ENCODE assay signal across 31 cellular contexts in the genomic region with DNA sequence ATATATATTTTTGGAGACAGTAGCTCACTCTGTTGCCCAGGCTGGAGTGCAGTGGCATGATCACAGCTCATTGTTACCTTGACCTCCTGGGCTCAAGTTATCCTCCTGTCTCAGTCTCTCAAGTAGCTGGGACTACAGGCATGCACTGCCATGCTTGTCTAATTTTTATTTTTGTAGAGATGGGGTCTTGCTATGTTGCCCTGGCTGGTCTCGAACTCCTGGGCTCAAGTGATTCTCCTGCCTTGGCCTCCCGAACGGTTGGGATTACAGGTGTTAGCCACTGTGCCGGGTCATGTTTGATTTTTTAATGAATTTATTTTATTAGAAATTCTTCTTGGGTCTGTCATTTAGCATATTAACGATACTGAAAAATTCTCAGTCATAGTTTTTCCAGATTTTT.
"Had no signal": no experiment of that assay in that cellular context is flagged by ENCODE, and none has a peak within 500 bp of the region (broad histone marks: within the 10 kb centered on the region; RNA-seq: fewer than 3 reads in every experiment).

No MANE protein-coding gene starts in this region.

- H3K9ac ChIP-seq: parathyroid adenoma had no signal

- H3K79me2 ChIP-seq: parathyroid adenoma had no signal

- H3K4me3 Mint-ChIP-seq: naive thymus-derived CD8-positive, alpha-beta T cell; natural killer cell treated with Interleukin-12 subunit alpha and Interleukin-12 subunit beta and Interleukin-15 and Interleukin-18, amount 100 ng/mL, for 72 hours; nephron progenitor cell; neural crest cell; stimulated activated effector memory CD8-positive, alpha-beta T cell treated with anti-CD3 and anti-CD28 coated beads, Interleukin-12 subunit alpha, Interleukin-12 subunit beta, amount 100 ng/mL, for 72 hours; stimulated activated naive B cell treated with anti-CD40 and anti-IgM and Interleukin-4, amounts not matched to agents 10 μg/mL and 1 μg/mL and 100 μg/mL, for 72 hours; stimulated activated naive CD8-positive, alpha-beta T cell treated with anti-CD3 and anti-CD28 coated beads, Interleukin-15, Interleukin-2, amounts not matched to agents 100 ng/mL and 50 ng/mL, for 24 hours had no signal

- H2AFZ ChIP-seq: parathyroid adenoma had no signal

- FAIRE-seq: small intestine, urothelium cell line had no signal

- DNase-seq: naive thymus-derived CD8-positive, alpha-beta T cell; nephron progenitor cell; nucleus accumbens; ovary; posterior cingulate gyrus; psoas muscle; right cardiac atrium; right lobe of liver; sigmoid colon; small intestine; stimulated activated CD4-positive, alpha-beta T cell treated with anti-CD3 and anti-CD28 coated beads, Interleukin-15, amount 100 ng/mL, for 24 hours; stimulated activated CD4-positive, alpha-beta T cell treated with anti-CD3 and anti-CD28 coated beads, Interleukin-2, amount 100 ng/mL, for 24 hours; stimulated activated CD4-positive, alpha-beta T cell treated with anti-CD3 and anti-CD28 coated beads, Interleukin-2, amount 100 ng/mL, for 48 hours; stimulated activated CD4-positive, alpha-beta T cell treated with anti-CD3 and anti-CD28 coated beads, Interleukin-4, amount 100 ng/mL, for 24 hours; stimulated activated naive B cell treated with anti-CD40 and anti-IgM and Interleukin-4, amounts not matched to agents 10 μg/mL and 1 μg/mL and 100 μg/mL, for 72 hours; stimulated activated naive CD4-positive, alpha-beta T cell treated with Interleukin-2 at 50 U/mL for 16 hours; stomach; thyroid gland; trophoblast cell; upper lobe of left lung had no signal

- H3K27ac ChIP-seq: neutrophil, ovary, parathyroid adenoma, psoas muscle, right lobe of liver, sigmoid colon, stomach, thoracic aorta, thyroid gland, tibial nerve, upper lobe of left lung, vagina had no signal

- H3K9me3 Mint-ChIP-seq: natural killer cell treated with Interleukin-12 subunit alpha and Interleukin-12 subunit beta and Interleukin-15 and Interleukin-18, amount 100 ng/mL, for 72 hours; neural crest cell; stimulated activated effector memory CD8-positive, alpha-beta T cell treated with anti-CD3 and anti-CD28 coated beads, Interleukin-12 subunit alpha, Interleukin-12 subunit beta, amount 100 ng/mL, for 72 hours; stimulated activated naive B cell treated with anti-CD40 and anti-IgM and Interleukin-4, amounts not matched to agents 10 μg/mL and 1 μg/mL and 100 μg/mL, for 72 hours; stimulated activated naive CD8-positive, alpha-beta T cell treated with anti-CD3 and anti-CD28 coated beads, Interleukin-15, Interleukin-2, amounts not matched to agents 100 ng/mL and 50 ng/mL, for 24 hours had no signal

- H3K36me3 ChIP-seq: neutrophil, ovary, right lobe of liver, sigmoid colon, stomach, thoracic aorta, thyroid gland, tibial nerve, upper lobe of left lung, vagina had no signal

- H3K36me3 Mint-ChIP-seq: naive thymus-derived CD8-positive, alpha-beta T cell; natural killer cell treated with Interleukin-12 subunit alpha and Interleukin-12 subunit beta and Interleukin-15 and Interleukin-18, amount 100 ng/mL, for 72 hours; stimulated activated effector memory CD8-positive, alpha-beta T cell treated with anti-CD3 and anti-CD28 coated beads, Interleukin-12 subunit alpha, Interleukin-12 subunit beta, amount 100 ng/mL, for 72 hours; stimulated activated naive B cell treated with anti-CD40 and anti-IgM and Interleukin-4, amounts not matched to agents 10 μg/mL and 1 μg/mL and 100 μg/mL, for 72 hours had no signal

- H3K27ac Mint-ChIP-seq: naive thymus-derived CD8-positive, alpha-beta T cell; natural killer cell treated with Interleukin-12 subunit alpha and Interleukin-12 subunit beta and Interleukin-15 and Interleukin-18, amount 100 ng/mL, for 72 hours; nephron progenitor cell; progenitor cell of endocrine pancreas; stimulated activated effector memory CD8-positive, alpha-beta T cell treated with anti-CD3 and anti-CD28 coated beads, Interleukin-12 subunit alpha, Interleukin-12 subunit beta, amount 100 ng/mL, for 72 hours; stimulated activated naive B cell treated with anti-CD40 and anti-IgM and Interleukin-4, amounts not matched to agents 10 μg/mL and 1 μg/mL and 100 μg/mL, for 72 hours; stimulated activated naive CD8-positive, alpha-beta T cell treated with anti-CD3 and anti-CD28 coated beads, Interleukin-15, Interleukin-2, amounts not matched to agents 100 ng/mL and 50 ng/mL, for 24 hours had no signal

- ATAC-seq: naive thymus-derived CD8-positive, alpha-beta T cell; natural killer cell treated with Interleukin-12 subunit alpha and Interleukin-12 subunit beta and Interleukin-15 and Interleukin-18, amount 100 ng/mL, for 72 hours; psoas muscle; right cardiac atrium; right lobe of liver; stimulated activated effector memory CD8-positive, alpha-beta T cell treated with anti-CD3 and anti-CD28 coated beads, Interleukin-12 subunit alpha, Interleukin-12 subunit beta, amount 100 ng/mL, for 72 hours; stimulated activated naive B cell treated with anti-CD40 and anti-IgM and Interleukin-4, amounts not matched to agents 10 μg/mL and 1 μg/mL and 100 μg/mL, for 72 hours had no signal

- H3K4me3 ChIP-seq: ovary, psoas muscle, right lobe of liver, sigmoid colon, stomach, thoracic aorta, thyroid gland, tibial nerve, upper lobe of left lung, vagina had no signal

- H3K4me1 ChIP-seq: parathyroid adenoma, psoas muscle, right lobe of liver, stomach, thyroid gland, tibial nerve, upper lobe of left lung, vagina had no signal

- H3K9me3 ChIP-seq: neutrophil, ovary, psoas muscle, right lobe of liver, sigmoid colon, thoracic aorta, thyroid gland, upper lobe of left lung, vagina had no signal

- H3K27me3 ChIP-seq: neutrophil, ovary, right lobe of liver, sigmoid colon, stomach, thyroid gland, tibial nerve, upper lobe of left lung, vagina had no signal

- H3K4me1 Mint-ChIP-seq: naive thymus-derived CD8-positive, alpha-beta T cell; nephron progenitor cell; stimulated activated effector memory CD8-positive, alpha-beta T cell treated with anti-CD3 and anti-CD28 coated beads, Interleukin-12 subunit alpha, Interleukin-12 subunit beta, amount 100 ng/mL, for 72 hours; stimulated activated naive B cell treated with anti-CD40 and anti-IgM and Interleukin-4, amounts not matched to agents 10 μg/mL and 1 μg/mL and 100 μg/mL, for 72 hours had no signal
